In genomic region chr7:76549025-76549854, GRCh38 we compare ENCODE assay signal across 8 cellular contexts. TPM values are rescaled to one million over a fixed set of nuclear protein-coding genes. Genes with fewer than 3 reads are reported as not detected.
A peak's percentile ranks its signal among the peaks of the same experiment; 100 is the strongest.
DNase-seq lines count a peak whose midpoint lies in the region; ATAC-seq, FAIRE-seq and TF ChIP-seq lines count a peak whose summit lies in the region.
"Not testable (repeated sequence)": the region's sequence is repeated elsewhere in the genome, so short reads cannot be mapped to it uniquely, and the experiment has no call there.

No MANE protein-coding gene starts in this region.

- H3K36me3 ChIP-seq in astrocyte (ENCODE audit: insufficient read depth, low read length); vagina: not testable (repeated sequence)

- H3K9ac ChIP-seq in astrocyte (ENCODE audit: low read length), result peak overlapping the region; percentile 91

- not testable (repeated sequence) for H3K27me3 Mint-ChIP-seq in astrocyte (ENCODE audit: low read depth, unreplicated experiment)

- FAIRE-seq in astrocyte (lab: Jason Lieb, UNC), result not testable (repeated sequence)

- peak overlapping the region; percentile 87 for H2AFZ ChIP-seq in astrocyte (ENCODE audit: low read depth, low read length)

- ATAC-seq in GM18505 (IDR thresholded peaks at IDR 0.05; ENCODE audit: unreplicated experiment) (peak; percentile 100), HG02943 (IDR thresholded peaks at IDR 0.05; ENCODE audit: low read depth, unreplicated experiment) (peak; percentile 99)

- not testable (repeated sequence) for H3K4me1 ChIP-seq in astrocyte (ENCODE audit: insufficient read depth, low read length)
- peaks cover 11% of the 10 kb centered on the region for H3K4me1 ChIP-seq in vagina

- intact Hi-C loops in vagina (cut with DNase I), result not testable (repeated sequence)

- TF ChIP-seq POLR2A in GM18505 (IDR thresholded peaks at IDR 0.05; ENCODE audit: borderline replicate concordance, extremely low read depth, insufficient read depth, insufficient read length) (peak; percentile 77), vagina (IDR thresholded peaks at IDR 0.05) (peak in 1 of 2 donors; percentile 52)

- peak overlapping the region; percentile 84 for H3K4me2 ChIP-seq in astrocyte (ENCODE audit: low read length)

- H3K9me3 Mint-ChIP-seq in astrocyte (ENCODE audit: unreplicated experiment), result not testable (repeated sequence)

- H3K27ac ChIP-seq in astrocyte (ENCODE audit: low read depth, low read length) (peak overlapping the region; percentile 87), vagina (peak overlapping the region; percentile 97)

- not testable (repeated sequence) for H3K4me1 Mint-ChIP-seq in astrocyte (ENCODE audit: low read depth, unreplicated experiment)

- TF ChIP-seq CTCF in astrocyte (IDR thresholded peaks at IDR 0.05; ENCODE audit: insufficient read depth, low read depth, low read length); vagina (IDR thresholded peaks at IDR 0.05): not testable (repeated sequence)

- H3K79me2 ChIP-seq in astrocyte (ENCODE audit: insufficient read depth, low read length), result peaks cover 27% of the 10 kb centered on the region

- H3K4me3 Mint-ChIP-seq in astrocyte (ENCODE audit: unreplicated experiment), result peak overlapping the region; percentile 94

- not testable (repeated sequence) for H3K36me3 Mint-ChIP-seq in astrocyte (ENCODE audit: low read depth, unreplicated experiment)

- H3K4me3 ChIP-seq in astrocyte (ENCODE audit: insufficient read depth, low read depth, low read length), result peak overlapping the region; percentile 73
- peak overlapping the region; percentile 99 for H3K4me3 ChIP-seq in vagina

- H3K9me3 ChIP-seq in astrocyte (ENCODE audit: insufficient read depth, low read depth, low read length); vagina: not testable (repeated sequence)

- H4K20me1 ChIP-seq in astrocyte (ENCODE audit: insufficient read depth, low read length), result not testable (repeated sequence)

- H3K27ac Mint-ChIP-seq in astrocyte (ENCODE audit: unreplicated experiment), result peak overlapping the region; percentile 77

- DNase-seq in NCI-H187 (lab: John Stamatoyannopoulos, UW) (peak; percentile 54 to 76), T-helper 2 cell (peak; percentile 47 to 96 (median 79)), astrocyte (ENCODE audit: low read depth) (peak; percentile 74), hepatic stellate cell (ENCODE audit: low spot score) (peak; percentile 67), putamen (ENCODE audit: low spot score) (peak; percentile 92), vagina (ENCODE audit: extremely low spot score in 2 of 2) (peak in 1 of 2 donors; percentile 92)

- H3K27me3 ChIP-seq in astrocyte (ENCODE audit: insufficient read depth, low read length); vagina: not testable (repeated sequence)

RNA-seq across cellular contexts. Expression of gene SPDYE16, which starts 6.1 kb away (rescaled TPM):
- total RNA-seq in astrocyte (not detected in 2 replicates), vagina (not detected)

RNA-seq across cellular contexts. Expression of gene UPK3B, which starts 38.9 kb away (rescaled TPM):
- total RNA-seq in astrocyte (0.64 TPM in 1 of 2 replicates, not detected in the other), vagina (2.7 TPM)
